1 cellular context compared by ENCODE assay signal in genomic region chr4:164779811-164780216, GRCh38.
TF ChIP-seq lines count a peak whose summit lies in the region.

No MANE protein-coding gene starts in this region.

TF ChIP-seq in GM12878, 131 proteins besides CTCF, POLR2A, EP300 and RAD21 (continued from another document):
- TF ChIP-seq E4F1 (IDR thresholded peaks at IDR 0.05; ENCODE audit: borderline replicate concordance, partially characterized antibody): no peak
